ENCODE assay signal across 15 cellular contexts in genomic region chr9:119003218-119003617, GRCh38.
DNase-seq lines count a peak whose midpoint lies in the region; ATAC-seq and TF ChIP-seq lines count a peak whose summit lies in the region.
"Had no signal": no experiment of that assay in that cellular context is flagged by ENCODE, and none has a peak within 500 bp of the region (broad histone marks: within the 10 kb centered on the region; RNA-seq: fewer than 3 reads in every experiment).

No MANE protein-coding gene starts in this region.

- ATAC-seq in upper lobe of right lung (no peak), HG03108 (IDR thresholded peaks at IDR 0.05; ENCODE audit: unreplicated experiment) (no peak)
- ATAC-seq: HepG2; naive thymus-derived CD4-positive, alpha-beta T cell; T-cell had no signal

- H3K27ac ChIP-seq in ascending aorta (peak overlapping the region; percentile 80 to 84), upper lobe of right lung (no peak overlapping the region)

- H3K27me3 ChIP-seq in ascending aorta (no peaks in the 10 kb centered on the region), upper lobe of right lung (no peaks in the 10 kb centered on the region)

- intact Hi-C loops in ascending aorta (cut with DNase I) (loop anchor here (1.0 to 10.0 kb wide), 2 partner anchors 24 to 428 kb away; no protein-coding TSS in a partner anchor), upper lobe of right lung (cut with DNase I) (no loop called here)

- H3K4me3 ChIP-seq in ascending aorta (no peak overlapping the region), upper lobe of right lung (no peak overlapping the region)
- H3K4me3 ChIP-seq: HAP-1 had no signal

- no peak for TF ChIP-seq CTCF in ascending aorta (IDR thresholded peaks at IDR 0.05)
- no peak for TF ChIP-seq CTCF in upper lobe of right lung (IDR thresholded peaks at IDR 0.05)

- no peaks in the 10 kb centered on the region for H3K36me3 ChIP-seq in ascending aorta
- no peaks in the 10 kb centered on the region for H3K36me3 ChIP-seq in upper lobe of right lung
- H3K36me3 ChIP-seq: HAP-1 had no signal

- no peaks in the 10 kb centered on the region for H3K9me3 ChIP-seq in ascending aorta
- H3K9me3 ChIP-seq in upper lobe of right lung = no peaks in the 10 kb centered on the region
- H3K9me3 ChIP-seq: HAP-1 had no signal

- peaks cover 9 to 27% of the 10 kb centered on the region in 2 donors for H3K4me1 ChIP-seq in ascending aorta
- H3K4me1 ChIP-seq in upper lobe of right lung = peaks cover 8% of the 10 kb centered on the region
- H3K4me1 ChIP-seq: HAP-1 had no signal

- peak; percentile 50 for DNase-seq in NCI-H82 (lab: John Stamatoyannopoulos, UW)
- DNase-seq in NCI-H82 treated with DMSO at 0.1 percent for 48 hours (lab: John Stamatoyannopoulos, UW; ENCODE audit: unreplicated experiment) = no peak
- no peak for DNase-seq in ascending aorta (ENCODE audit: low spot score in 2 of 2)
- peak; percentile 66 for DNase-seq in kidney glomerular epithelial cell (lab: John Stamatoyannopoulos, UW)
- peak; percentile 63 for DNase-seq in superior temporal gyrus (ENCODE audit: extremely low spot score)
- no peak for DNase-seq in upper lobe of right lung
- no peak for DNase-seq in NCI-H1930 (lab: John Stamatoyannopoulos, UW)
- DNase-seq: 8988T; activated CD4-positive, alpha-beta T cell treated with anti-CD3 and anti-CD28 coated beads for 1 hour; Calu3; naive thymus-derived CD4-positive, alpha-beta T cell; T-cell had no signal

Comparison
In these comparisons a context has a peak if more than half of its experiments do, and no peak if none do; other contexts are left out.
1. DNase-seq: peak in NCI-H82 (single experiment), kidney glomerular epithelial cell (single experiment) and superior temporal gyrus (single experiment); none in NCI-H82 treated with DMSO at 0.1 percent for 48 hours (single experiment), ascending aorta (0 of 2), upper lobe of right lung (single experiment) and NCI-H1930 (0 of 2).